In genomic region chr6:6688951-6689350, GRCh38 we compare ENCODE assay signal across 15 cellular contexts.
A peak's percentile ranks its signal among the peaks of the same experiment; 100 is the strongest.
DNase-seq lines count a peak whose midpoint lies in the region; ATAC-seq, FAIRE-seq and TF ChIP-seq lines count a peak whose summit lies in the region.
"Had no signal": no experiment of that assay in that cellular context is flagged by ENCODE, and none has a peak within 500 bp of the region (broad histone marks: within the 10 kb centered on the region; RNA-seq: fewer than 3 reads in every experiment).

No MANE protein-coding gene starts in this region.

- no peak for TF ChIP-seq CTCF in CD14-positive monocyte (IDR thresholded peaks at IDR 0.05)
- no peak for TF ChIP-seq CTCF in K562 (IDR thresholded peaks at IDR 0.05 in 2 of 3, conservative IDR thresholded peaks at IDR 0.05 in 1 of 3; ENCODE audit: insufficient read depth in 2 of 3, low read depth in 1 of 3, low read length in 3 of 3)
- TF ChIP-seq CTCF in gastroesophageal sphincter (IDR thresholded peaks at IDR 0.05): no peak
- TF ChIP-seq CTCF in sigmoid colon (IDR thresholded peaks at IDR 0.05): no peak
- TF ChIP-seq CTCF in osteoblast (IDR thresholded peaks at IDR 0.05; ENCODE audit: extremely low read depth, low read depth, low read length): no peak

- 0 out of 3 replicates have a peak overlapping the region, but pooled peaks have one; percentile 8 for H3K27ac ChIP-seq in K562 (ENCODE audit: extremely low read depth, low read depth, low read length)
- H3K27ac ChIP-seq in gastroesophageal sphincter: peak overlapping the region in 3 of 4 donors; percentile 65 to 73 (median 65)
- peak overlapping the region in 3 of 4 donors; percentile 14 to 66 (median 40) for H3K27ac ChIP-seq in sigmoid colon
- no peak overlapping the region for H3K27ac ChIP-seq in osteoblast (ENCODE audit: low read depth, low read length)

- TF ChIP-seq POLR2A in K562 (conservative IDR thresholded peaks at IDR 0.05) (no peak), gastroesophageal sphincter (IDR thresholded peaks at IDR 0.05) (no peak), sigmoid colon (IDR thresholded peaks at IDR 0.05) (no peak)

- no peak for TF ChIP-seq EP300 in K562 (IDR thresholded peaks at IDR 0.05; ENCODE audit: low read length)
- TF ChIP-seq EP300 in gastroesophageal sphincter (IDR thresholded peaks at IDR 0.05): no peak
- TF ChIP-seq EP300 in sigmoid colon (IDR thresholded peaks at IDR 0.05): no peak

- H3K9me3 ChIP-seq in K562 (replicated peaks; ENCODE audit: control insufficient read depth, insufficient read depth, low read depth, low read length) (peaks cover 13% of the 10 kb centered on the region), gastroesophageal sphincter (peaks cover 0 to 9% (median 0%) of the 10 kb centered on the region in 3 donors), sigmoid colon (peaks cover 0 to 8% (median 0%) of the 10 kb centered on the region in 4 donors), osteoblast (ENCODE audit: low read depth, low read length) (no peaks in the 10 kb centered on the region)

- H3K36me3 Mint-ChIP-seq in CD14-positive monocyte: peaks cover 0 to 14% of the 10 kb centered on the region in 2 donors
- H3K36me3 Mint-ChIP-seq in activated T-cell treated with anti-CD3 and anti-CD28 coated beads, Interleukin-2, amount 50 U/mL, for 72 hours (ENCODE audit: insufficient read depth in 2 of 2): peaks cover 2 to 3% of the 10 kb centered on the region in 2 donors
- H3K36me3 Mint-ChIP-seq: natural killer cell treated with Interleukin-12 subunit alpha and Interleukin-12 subunit beta and Interleukin-15 and Interleukin-18, amount 100 ng/mL, for 72 hours; stimulated activated effector memory CD8-positive, alpha-beta T cell treated with anti-CD3 and anti-CD28 coated beads, Interleukin-12 subunit alpha, Interleukin-12 subunit beta, amount 100 ng/mL, for 72 hours had no signal

- H3K27me3 Mint-ChIP-seq in CD14-positive monocyte (ENCODE audit: low read depth in 3 of 3): peaks cover 0 to 2% (median 0%) of the 10 kb centered on the region in 3 donors
- no peaks in the 10 kb centered on the region for H3K27me3 Mint-ChIP-seq in activated T-cell treated with anti-CD3 and anti-CD28 coated beads, Interleukin-2, amount 50 U/mL, for 72 hours (ENCODE audit: low read depth)

- H3K4me3 ChIP-seq in K562 (no peak overlapping the region), gastroesophageal sphincter (no peak overlapping the region), sigmoid colon (no peak overlapping the region), osteoblast (ENCODE audit: insufficient read depth, low read length) (no peak overlapping the region)

- peaks cover 0 to 13% (median 9%) of the 10 kb centered on the region in 7 donors for H3K9me3 Mint-ChIP-seq in CD14-positive monocyte
- no peaks in the 10 kb centered on the region for H3K9me3 Mint-ChIP-seq in activated T-cell treated with anti-CD3 and anti-CD28 coated beads, Interleukin-2, amount 50 U/mL, for 72 hours
- H3K9me3 Mint-ChIP-seq: natural killer cell treated with Interleukin-12 subunit alpha and Interleukin-12 subunit beta and Interleukin-15 and Interleukin-18, amount 100 ng/mL, for 72 hours; stimulated activated effector memory CD8-positive, alpha-beta T cell treated with anti-CD3 and anti-CD28 coated beads, Interleukin-12 subunit alpha, Interleukin-12 subunit beta, amount 100 ng/mL, for 72 hours had no signal

- H3K9ac ChIP-seq in K562 (ENCODE audit: insufficient read depth in 1 of 2, low read depth in 2 of 2, low read length in 2 of 2): no peak overlapping the region

- peak overlapping the region; percentile 83 for H2AFZ ChIP-seq in K562 (ENCODE audit: low read depth, low read length)
- no peak overlapping the region for H2AFZ ChIP-seq in osteoblast (ENCODE audit: low read length)

- in situ Hi-C loops in K562 (cut with MboI): loop anchor here (25.0 kb wide), 1 partner anchor 548 kb away; no protein-coding TSS in a partner anchor

- no peaks in the 10 kb centered on the region for H3K36me3 ChIP-seq in K562 (ENCODE audit: control insufficient read depth, insufficient read depth, low read length)
- no peaks in the 10 kb centered on the region for H3K36me3 ChIP-seq in gastroesophageal sphincter
- no peaks in the 10 kb centered on the region for H3K36me3 ChIP-seq in sigmoid colon
- no peaks in the 10 kb centered on the region for H3K36me3 ChIP-seq in osteoblast (ENCODE audit: insufficient read depth, low read length)

- H3K4me3 Mint-ChIP-seq in CD14-positive monocyte: no peak overlapping the region
- no peak overlapping the region for H3K4me3 Mint-ChIP-seq in activated T-cell treated with anti-CD3 and anti-CD28 coated beads, Interleukin-2, amount 50 U/mL, for 72 hours
- H3K4me3 Mint-ChIP-seq: activated naive CD4-positive, alpha-beta T cell treated with anti-CD3 and anti-CD28 coated beads for 36 hours; natural killer cell treated with Interleukin-12 subunit alpha and Interleukin-12 subunit beta and Interleukin-15 and Interleukin-18, amount 100 ng/mL, for 72 hours; stimulated activated effector memory CD8-positive, alpha-beta T cell treated with anti-CD3 and anti-CD28 coated beads, Interleukin-12 subunit alpha, Interleukin-12 subunit beta, amount 100 ng/mL, for 72 hours had no signal

- H3K9me1 ChIP-seq in K562 (ENCODE audit: control insufficient read depth, insufficient read depth, low read length): no peaks in the 10 kb centered on the region

- H3K4me1 Mint-ChIP-seq in CD14-positive monocyte: peaks cover 69% of the 10 kb centered on the region
- peaks cover 34% of the 10 kb centered on the region for H3K4me1 Mint-ChIP-seq in activated T-cell treated with anti-CD3 and anti-CD28 coated beads, Interleukin-2, amount 50 U/mL, for 72 hours (ENCODE audit: low read depth)

- ATAC-seq in K562: no peak
- ATAC-seq in gastroesophageal sphincter: no peak
- no peak for ATAC-seq in activated T-cell treated with anti-CD3 and anti-CD28 coated beads, Interleukin-2, amount 50 U/mL, for 72 hours (replicated peaks in 1 of 2)
- no peak for ATAC-seq in GM19467 (IDR thresholded peaks at IDR 0.05; ENCODE audit: unreplicated experiment)
- ATAC-seq: natural killer cell treated with Interleukin-12 subunit alpha and Interleukin-12 subunit beta and Interleukin-15 and Interleukin-18, amount 100 ng/mL, for 72 hours; stimulated activated effector memory CD8-positive, alpha-beta T cell treated with anti-CD3 and anti-CD28 coated beads, Interleukin-12 subunit alpha, Interleukin-12 subunit beta, amount 100 ng/mL, for 72 hours had no signal

- peaks cover 20 to 57% of the 10 kb centered on the region in 2 experiments for H3K4me1 ChIP-seq in K562 (replicated peaks in 1 of 2; ENCODE audit: control insufficient read depth in 2 of 2, insufficient read depth in 2 of 2, low read length in 2 of 2)
- H3K4me1 ChIP-seq in gastroesophageal sphincter: peaks cover 0 to 41% (median 14%) of the 10 kb centered on the region in 3 donors
- H3K4me1 ChIP-seq in sigmoid colon: peaks cover 0 to 30% (median 22%) of the 10 kb centered on the region in 4 donors
- H3K4me1 ChIP-seq in osteoblast (ENCODE audit: insufficient read depth, low read length): peaks cover 7% of the 10 kb centered on the region

- H4K20me1 ChIP-seq in K562 (replicated peaks; ENCODE audit: control insufficient read depth, insufficient read depth, low read length) (no peaks in the 10 kb centered on the region), osteoblast (ENCODE audit: insufficient read depth, low read length) (no peaks in the 10 kb centered on the region)

- BruUV-seq in K562 (replicated peaks; lab: Mats Ljungman, UMichigan): no TSS peak

- H3K79me2 ChIP-seq in K562 (ENCODE audit: control insufficient read depth, insufficient read depth, low read length) (peaks cover 11% of the 10 kb centered on the region; the same call in 2 of the 3 replicates), osteoblast (ENCODE audit: insufficient read depth, low read length) (no peaks in the 10 kb centered on the region)

- no peak for FAIRE-seq in K562 (lab: Jason Lieb, UNC)
- FAIRE-seq: G401.6 had no signal

- no peaks in the 10 kb centered on the region; a peak in 1 of 5 replicates for H3K27me3 ChIP-seq in K562 (ENCODE audit: control insufficient read depth in 2 of 2, insufficient read depth in 2 of 2, low read length in 2 of 2)
- no peaks in the 10 kb centered on the region for H3K27me3 ChIP-seq in gastroesophageal sphincter
- no peaks in the 10 kb centered on the region for H3K27me3 ChIP-seq in sigmoid colon
- peaks cover 9% of the 10 kb centered on the region for H3K27me3 ChIP-seq in osteoblast (ENCODE audit: insufficient read depth, low read length)

- peak overlapping the region; percentile 75 to 97 (median 88) for H3K27ac Mint-ChIP-seq in CD14-positive monocyte
- H3K27ac Mint-ChIP-seq in activated T-cell treated with anti-CD3 and anti-CD28 coated beads, Interleukin-2, amount 50 U/mL, for 72 hours: no peak overlapping the region
- H3K27ac Mint-ChIP-seq: activated naive CD4-positive, alpha-beta T cell treated with anti-CD3 and anti-CD28 coated beads for 36 hours; natural killer cell treated with Interleukin-12 subunit alpha and Interleukin-12 subunit beta and Interleukin-15 and Interleukin-18, amount 100 ng/mL, for 72 hours; stimulated activated effector memory CD8-positive, alpha-beta T cell treated with anti-CD3 and anti-CD28 coated beads, Interleukin-12 subunit alpha, Interleukin-12 subunit beta, amount 100 ng/mL, for 72 hours had no signal

- intact Hi-C loops in CD14-positive monocyte (cut with micrococcal nuclease) (loop anchor here in 1 of 2 donors (5.0 kb wide), 1 partner anchor 33 kb away; no protein-coding TSS in a partner anchor), K562 (cut with micrococcal nuclease) (loop anchor here (10.0 kb wide), 1 partner anchor 906 kb away; the partner anchor contains the start of gene SNRNP48), sigmoid colon (cut with DNase I) (no loop called here)

- WGBS in K562 (ENCODE audit: insufficient coverage, low coverage, missing lambda C conversion rate): 39% methylated on average over 1 of the region's 1 CpG
- WGBS in gastroesophageal sphincter (ENCODE audit: low coverage in 1 of 2), 2 donors: 23 to 40% methylated on average over 1 of the region's 1 CpG
- 24 to 39% methylated on average over 1 of the region's 1 CpG for WGBS in sigmoid colon, 2 donors

- CTCF ChIA-PET in K562 (lab: Yijun Ruan, JAX; ENCODE audit: low intra/inter-chr PET ratio): no interaction called here

- H3K4me2 ChIP-seq in K562 (ENCODE audit: insufficient read depth, low read length) (peak overlapping the region; percentile 29; the same call in 1 of the 2 replicates), osteoblast (ENCODE audit: insufficient read depth, low read length) (no peak overlapping the region)

- DNase-seq in CD14-positive monocyte (ENCODE audit: low spot score): no peak
- peak in 1 of 4 experiments; percentile 6 for DNase-seq in K562 (ENCODE audit: extremely low read depth in 1 of 4, low spot score in 3 of 4)
- DNase-seq in sigmoid colon: no peak
- DNase-seq in activated T-cell treated with anti-CD3 and anti-CD28 coated beads, Interleukin-2, amount 50 U/mL, for 72 hours: no peak
- DNase-seq in HK-2 (ENCODE audit: unreplicated experiment): no peak
- DNase-seq in osteoblast (ENCODE audit: insufficient read length, low spot score, missing footprints): no peak
- DNase-seq: activated CD4-positive, CD25-positive, alpha-beta regulatory T cell treated with anti-CD3 and anti-CD28 coated beads, Interleukin-2, amount 50 U/mL, for 72 hours; activated naive CD4-positive, alpha-beta T cell treated with anti-CD3 and anti-CD28 coated beads for 36 hours; NCI-H526 treated with DMSO at 0.1 percent for 48 hours; T-helper 2 cell had no signal

- no peak for TF ChIP-seq RAD21 in K562 (CRISPR knock-in tag; conservative IDR thresholded peaks at IDR 0.05 in 1 of 2, IDR thresholded peaks at IDR 0.05 in 1 of 2)

- POLR2A ChIA-PET in K562 (lab: Yijun Ruan, JAX): interaction anchor here (1.2 kb wide), 1 partner anchor 8 kb away, joined by 4 read pairs; no protein-coding TSS in a partner anchor
